In genomic region chr7:113294750-113295149, GRCh38 we compare ENCODE assay signal across 37 cellular contexts.
"Had no signal": no experiment of that assay in that cellular context is flagged by ENCODE, and none has a peak within 500 bp of the region (broad histone marks: within the 10 kb centered on the region; RNA-seq: fewer than 3 reads in every experiment).

No MANE protein-coding gene starts in this region.

- H3K36me3 ChIP-seq: breast epithelium, cardiac muscle cell, esophagus muscularis mucosa, gastrocnemius medialis, heart left ventricle, WERI-Rb-1 had no signal

- H3K4me1 ChIP-seq: breast epithelium, foreskin keratinocyte, gastrocnemius medialis, heart left ventricle had no signal

- H3K27ac ChIP-seq: breast epithelium, cardiac muscle cell, esophagus muscularis mucosa, foreskin keratinocyte, gastrocnemius medialis, heart left ventricle, WERI-Rb-1 had no signal

- H3K27ac Mint-ChIP-seq: activated B cell treated with CpG ODN at 0.5 μM for 24 hours; activated CD8-positive, alpha-beta T cell treated with anti-CD3 and anti-CD28 coated beads for 36 hours; activated naive CD8-positive, alpha-beta T cell; activated T-helper 17 cell treated with anti-CD3 and anti-CD28 coated beads, Interleukin-2, amount 50 U/mL, for 72 hours; brain; effector memory CD8-positive, alpha-beta T cell; T-helper 17 cell; T-helper 2 cell treated with Interferon-gamma antibody and Interleukin-4, amounts not matched to agents 5 μg/mL and 100 μg/mL, for 36 hours had no signal

- H3K4me3 ChIP-seq: breast epithelium, cardiac muscle cell, esophagus muscularis mucosa, gastrocnemius medialis, heart left ventricle had no signal

- H3K9me3 ChIP-seq: breast epithelium, esophagus muscularis mucosa, gastrocnemius medialis, heart left ventricle had no signal

- DNase-seq: activated B cell treated with CpG ODN at 0.5 μM for 24 hours; activated CD4-positive, alpha-beta T cell treated with anti-CD3 and anti-CD28 coated beads for 48 hours; activated CD4-positive, alpha-beta T cell treated with anti-CD3 and anti-CD28 coated beads, Interleukin-2, amount 50 U/mL, for 1 hour; activated CD4-positive, alpha-beta T cell treated with anti-CD3 and anti-CD28 coated beads, Interleukin-2, amount 50 U/mL, for 48 hours; activated CD8-positive, alpha-beta memory T cell treated with anti-CD3 and anti-CD28 coated beads for 24 hours; activated CD8-positive, alpha-beta T cell treated with anti-CD3 and anti-CD28 coated beads for 36 hours; activated effector memory CD4-positive, alpha-beta T cell treated with Interleukin-2 at 50 U/mL for 16 hours; activated gamma-delta T cell treated with Interleukin-2 at 50 U/mL for 16 hours; activated naive CD4-positive, alpha-beta T cell treated with anti-CD3 and anti-CD28 coated beads, Interleukin-2, amount 50 U/mL, for 16 hours; activated naive CD4-positive, alpha-beta T cell treated with Interleukin-2 at 50 U/mL for 16 hours; activated T-cell treated with anti-CD3 and anti-CD28 coated beads, Interleukin-2, amount 50 U/mL, for 4 hours; amniotic stem cell; anterior cingulate cortex; central memory CD4-positive, alpha-beta T cell; cerebellar nuclear complex; cortex of kidney; dermis blood vessel endothelial cell; effector CD4-positive, alpha-beta T cell; effector memory CD8-positive, alpha-beta T cell; erythroblast; foreskin keratinocyte; gastrocnemius medialis; glutamatergic neuron; T-helper 1 cell; T-helper 17 cell; T1000; WERI-Rb-1 had no signal

- ATAC-seq: activated CD4-positive, CD25-positive, alpha-beta regulatory T cell treated with anti-CD3 and anti-CD28 coated beads, Interleukin-2, amount 50 U/mL, for 24 hours; activated CD8-positive, alpha-beta T cell treated with anti-CD3 and anti-CD28 coated beads for 36 hours; activated T-cell treated with anti-CD3 and anti-CD28 coated beads, Interleukin-2, amount 50 U/mL, for 4 hours; activated T-helper 17 cell treated with anti-CD3 and anti-CD28 coated beads, Interleukin-2, amount 50 U/mL, for 72 hours; effector memory CD8-positive, alpha-beta T cell; foreskin keratinocyte; gastrocnemius medialis; heart left ventricle; T-helper 17 cell had no signal

- H3K27me3 Mint-ChIP-seq: activated B cell treated with CpG ODN at 0.5 μM for 24 hours; activated CD8-positive, alpha-beta T cell treated with anti-CD3 and anti-CD28 coated beads for 36 hours; effector memory CD8-positive, alpha-beta T cell; T-helper 17 cell had no signal

- H3K36me3 Mint-ChIP-seq: activated naive CD8-positive, alpha-beta T cell; brain had no signal

- H3K27me3 ChIP-seq: breast epithelium, cardiac muscle cell, esophagus muscularis mucosa, foreskin keratinocyte, gastrocnemius medialis, heart left ventricle had no signal

- FAIRE-seq: colon had no signal

- H3K9me3 Mint-ChIP-seq: activated B cell treated with CpG ODN at 0.5 μM for 24 hours; activated T-cell treated with anti-CD3 and anti-CD28 coated beads, Interleukin-2, amount 50 U/mL, for 4 hours; activated T-helper 17 cell treated with anti-CD3 and anti-CD28 coated beads, Interleukin-2, amount 50 U/mL, for 72 hours; T-helper 2 cell treated with Interferon-gamma antibody and Interleukin-4, amounts not matched to agents 5 μg/mL and 100 μg/mL, for 36 hours had no signal

- H3K4me1 Mint-ChIP-seq: activated B cell treated with CpG ODN at 0.5 μM for 24 hours; activated T-helper 17 cell treated with anti-CD3 and anti-CD28 coated beads, Interleukin-2, amount 50 U/mL, for 72 hours; brain; T-helper 17 cell had no signal

- H3K4me3 Mint-ChIP-seq: activated B cell treated with CpG ODN at 0.5 μM for 24 hours; activated CD8-positive, alpha-beta T cell treated with anti-CD3 and anti-CD28 coated beads for 36 hours; activated naive CD8-positive, alpha-beta T cell; activated T-cell treated with anti-CD3 and anti-CD28 coated beads, Interleukin-2, amount 50 U/mL, for 4 hours; activated T-helper 17 cell treated with anti-CD3 and anti-CD28 coated beads, Interleukin-2, amount 50 U/mL, for 72 hours; brain; effector memory CD8-positive, alpha-beta T cell; T-helper 17 cell; T-helper 2 cell treated with Interferon-gamma antibody and Interleukin-4, amounts not matched to agents 5 μg/mL and 100 μg/mL, for 36 hours had no signal
